ENCODE assay signal across 22 cellular contexts in genomic region chr3:94433811-94434210, GRCh38.
"Had no signal": no experiment of that assay in that cellular context is flagged by ENCODE, and none has a peak within 500 bp of the region (broad histone marks: within the 10 kb centered on the region; RNA-seq: fewer than 3 reads in every experiment).

No MANE protein-coding gene starts in this region.

- H3K9me3 Mint-ChIP-seq: activated CD4-positive, alpha-beta T cell treated with anti-CD3 and anti-CD28 coated beads, Interleukin-2, amount 10 ng/mL, durations not matched to agents 24 days and 14 days had no signal

- H3K27ac ChIP-seq: breast epithelium, right atrium auricular region, spleen, upper lobe of right lung, VCaP had no signal

- H3K9me3 ChIP-seq: breast epithelium, right atrium auricular region, upper lobe of right lung had no signal

- H3K4me3 ChIP-seq: breast epithelium, right atrium auricular region, spleen, upper lobe of right lung had no signal

- H3K36me3 Mint-ChIP-seq: activated CD8-positive, alpha-beta memory T cell treated with anti-CD3 and anti-CD28 coated beads, Interleukin-2, amount 10 ng/mL, durations not matched to agents 7 days and 5 days; activated naive CD4-positive, alpha-beta T cell treated with anti-CD3 and anti-CD28 coated beads, Interleukin-2, amount 50 U/mL, for 72 hours had no signal

- H3K27me3 ChIP-seq: breast epithelium, right atrium auricular region, spleen, upper lobe of right lung had no signal

- H3K27me3 Mint-ChIP-seq: activated CD4-positive, alpha-beta memory T cell treated with anti-CD3 and anti-CD28 coated beads, Interleukin-2, amount 10 ng/mL, durations not matched to agents 7 days and 5 days; activated CD4-positive, alpha-beta T cell treated with anti-CD3 and anti-CD28 coated beads, Interleukin-2, amount 10 ng/mL, durations not matched to agents 24 days and 14 days; activated CD8-positive, alpha-beta memory T cell treated with anti-CD3 and anti-CD28 coated beads, Interleukin-2, amount 10 ng/mL, durations not matched to agents 7 days and 5 days; natural killer cell treated with Interleukin-12 subunit alpha and Interleukin-12 subunit beta and Interleukin-15 and Interleukin-18, amount 100 ng/mL, for 72 hours; progenitor cell of endocrine pancreas had no signal

- DNase-seq: activated CD4-positive, alpha-beta memory T cell treated with anti-CD3 and anti-CD28 coated beads, Interleukin-2, amount 10 ng/mL, durations not matched to agents 7 days and 5 days; activated CD4-positive, alpha-beta T cell treated with anti-CD3 and anti-CD28 coated beads, Interleukin-2, amount 10 ng/mL, durations not matched to agents 24 days and 14 days; activated CD8-positive, alpha-beta memory T cell treated with anti-CD3 and anti-CD28 coated beads, Interleukin-2, amount 10 ng/mL, durations not matched to agents 7 days and 5 days; activated T-cell treated with anti-CD3 and anti-CD28 coated beads for 4 hours; aorta; cerebellar nuclear complex; cortex of kidney; glutamatergic neuron; hypothalamus; spleen; stimulated activated CD4-positive, alpha-beta T cell treated with anti-CD3 and anti-CD28 coated beads, Interleukin-4, amount 100 ng/mL, for 1 hour; stimulated activated naive CD4-positive, alpha-beta T cell treated with Interleukin-2 at 50 U/mL for 16 hours; upper lobe of right lung had no signal

- H3K36me3 ChIP-seq: breast epithelium, right atrium auricular region, spleen, upper lobe of right lung had no signal

- H3K4me1 Mint-ChIP-seq: activated CD4-positive, alpha-beta memory T cell treated with anti-CD3 and anti-CD28 coated beads, Interleukin-2, amount 10 ng/mL, durations not matched to agents 7 days and 5 days; activated CD4-positive, alpha-beta T cell treated with anti-CD3 and anti-CD28 coated beads, Interleukin-2, amount 10 ng/mL, durations not matched to agents 24 days and 14 days; activated CD8-positive, alpha-beta memory T cell treated with anti-CD3 and anti-CD28 coated beads, Interleukin-2, amount 10 ng/mL, durations not matched to agents 7 days and 5 days had no signal

- H3K4me1 ChIP-seq: breast epithelium, right atrium auricular region, spleen, upper lobe of right lung had no signal

- ATAC-seq: activated CD4-positive, CD25-positive, alpha-beta regulatory T cell treated with anti-CD3 and anti-CD28 coated beads, Interleukin-2, amount 50 U/mL, for 24 hours; activated CD8-positive, alpha-beta memory T cell treated with anti-CD3 and anti-CD28 coated beads, Interleukin-2, amount 10 ng/mL, durations not matched to agents 7 days and 5 days; activated naive CD4-positive, alpha-beta T cell treated with anti-CD3 and anti-CD28 coated beads, Interleukin-2, amount 50 U/mL, for 72 hours; natural killer cell treated with Interleukin-12 subunit alpha and Interleukin-12 subunit beta and Interleukin-15 and Interleukin-18, amount 100 ng/mL, for 72 hours; upper lobe of right lung had no signal

- FAIRE-seq: frontal cortex, islet of Langerhans had no signal

- H3K4me3 Mint-ChIP-seq: activated CD4-positive, alpha-beta memory T cell treated with anti-CD3 and anti-CD28 coated beads, Interleukin-2, amount 10 ng/mL, durations not matched to agents 7 days and 5 days; activated CD4-positive, alpha-beta T cell treated with anti-CD3 and anti-CD28 coated beads, Interleukin-2, amount 10 ng/mL, durations not matched to agents 24 days and 14 days; activated CD8-positive, alpha-beta memory T cell treated with anti-CD3 and anti-CD28 coated beads, Interleukin-2, amount 10 ng/mL, durations not matched to agents 7 days and 5 days; natural killer cell treated with Interleukin-12 subunit alpha and Interleukin-12 subunit beta and Interleukin-15 and Interleukin-18, amount 100 ng/mL, for 72 hours had no signal
